ENCODE assay signal across 8 cellular contexts in genomic region chr6:36911946-36912555, GRCh38. TPM values are rescaled to one million over a fixed set of nuclear protein-coding genes. Genes with fewer than 3 reads are reported as not detected.
DNase-seq lines count a peak whose midpoint lies in the region; ATAC-seq lines count a peak whose summit lies in the region.

No MANE protein-coding gene starts in this region.

- no peaks in the 10 kb centered on the region for H3K9me3 Mint-ChIP-seq in activated T-helper 2 cell treated with anti-CD3 and anti-CD28 coated beads, Interferon-gamma antibody, Interleukin-2, Interleukin-4, amounts not matched to agents 10 μg/mL and 5 μg/mL and 100 μg/mL, durations not matched to agents 14 hours and 24 hours and 36 hours
- no peaks in the 10 kb centered on the region for H3K9me3 Mint-ChIP-seq in stimulated activated effector memory CD8-positive, alpha-beta T cell treated with anti-CD3 and anti-CD28 coated beads, Interleukin-12 subunit alpha, Interleukin-12 subunit beta, amount 100 ng/mL, for 72 hours

- peak overlapping the region; percentile 80 for H3K27ac Mint-ChIP-seq in activated T-helper 2 cell treated with anti-CD3 and anti-CD28 coated beads, Interferon-gamma antibody, Interleukin-2, Interleukin-4, amounts not matched to agents 10 μg/mL and 5 μg/mL and 100 μg/mL, durations not matched to agents 14 hours and 24 hours and 36 hours
- H3K27ac Mint-ChIP-seq in stimulated activated effector memory CD8-positive, alpha-beta T cell treated with anti-CD3 and anti-CD28 coated beads, Interleukin-12 subunit alpha, Interleukin-12 subunit beta, amount 100 ng/mL, for 72 hours, result peak overlapping the region; percentile 83

- intact Hi-C loops in activated T-helper 2 cell treated with anti-CD3 and anti-CD28 coated beads, Interferon-gamma antibody, Interleukin-2, Interleukin-4, amounts not matched to agents 10 μg/mL and 5 μg/mL and 100 μg/mL, durations not matched to agents 14 hours and 24 hours and 36 hours (cut with micrococcal nuclease), result loop anchor here (1.0 to 10.0 kb wide), 11 partner anchors 27 to 585 kb away; partner anchors contain the start of genes C6orf89, CCDC167, MTCH1 and PI16

- peaks cover 52% of the 10 kb centered on the region for H3K4me1 Mint-ChIP-seq in activated T-helper 2 cell treated with anti-CD3 and anti-CD28 coated beads, Interferon-gamma antibody, Interleukin-2, Interleukin-4, amounts not matched to agents 10 μg/mL and 5 μg/mL and 100 μg/mL, durations not matched to agents 14 hours and 24 hours and 36 hours (ENCODE audit: low read depth)
- H3K4me1 Mint-ChIP-seq in stimulated activated effector memory CD8-positive, alpha-beta T cell treated with anti-CD3 and anti-CD28 coated beads, Interleukin-12 subunit alpha, Interleukin-12 subunit beta, amount 100 ng/mL, for 72 hours, result peaks cover 48% of the 10 kb centered on the region

- DNase-seq in Kasumi-1 (lab: John Stamatoyannopoulos, UW) (peak; percentile 98 to 99), cerebellar cortex (ENCODE audit: low spot score) (no peak), A172 (ENCODE audit: low spot score) (no peak), midbrain (lab: John Stamatoyannopoulos, UW) (no peak), H4 (ENCODE audit: low spot score) (no peak)
- DNase-seq in activated T-helper 2 cell treated with anti-CD3 and anti-CD28 coated beads, Interferon-gamma antibody, Interleukin-2, Interleukin-4, amounts not matched to agents 10 μg/mL and 5 μg/mL and 100 μg/mL, durations not matched to agents 14 hours and 24 hours and 36 hours (ENCODE audit: low spot score), result no peak
- no peak for DNase-seq in stimulated activated effector memory CD8-positive, alpha-beta T cell treated with anti-CD3 and anti-CD28 coated beads, Interleukin-12 subunit alpha, Interleukin-12 subunit beta, amount 100 ng/mL, for 72 hours (ENCODE audit: low spot score in 2 of 2)

- peak; percentile 8 for ATAC-seq in GM21423 (IDR thresholded peaks at IDR 0.05; ENCODE audit: unreplicated experiment)
- peak; percentile 58 for ATAC-seq in stimulated activated effector memory CD8-positive, alpha-beta T cell treated with anti-CD3 and anti-CD28 coated beads, Interleukin-12 subunit alpha, Interleukin-12 subunit beta, amount 100 ng/mL, for 72 hours

- H3K27me3 Mint-ChIP-seq in activated T-helper 2 cell treated with anti-CD3 and anti-CD28 coated beads, Interferon-gamma antibody, Interleukin-2, Interleukin-4, amounts not matched to agents 10 μg/mL and 5 μg/mL and 100 μg/mL, durations not matched to agents 14 hours and 24 hours and 36 hours (ENCODE audit: low read depth), result no peaks in the 10 kb centered on the region

- H3K36me3 Mint-ChIP-seq in activated T-helper 2 cell treated with anti-CD3 and anti-CD28 coated beads, Interferon-gamma antibody, Interleukin-2, Interleukin-4, amounts not matched to agents 10 μg/mL and 5 μg/mL and 100 μg/mL, durations not matched to agents 14 hours and 24 hours and 36 hours (ENCODE audit: low read depth), result peaks cover 63% of the 10 kb centered on the region
- H3K36me3 Mint-ChIP-seq in stimulated activated effector memory CD8-positive, alpha-beta T cell treated with anti-CD3 and anti-CD28 coated beads, Interleukin-12 subunit alpha, Interleukin-12 subunit beta, amount 100 ng/mL, for 72 hours, result peaks cover 76% of the 10 kb centered on the region

- peak overlapping the region; percentile 71 for H3K4me3 Mint-ChIP-seq in activated T-helper 2 cell treated with anti-CD3 and anti-CD28 coated beads, Interferon-gamma antibody, Interleukin-2, Interleukin-4, amounts not matched to agents 10 μg/mL and 5 μg/mL and 100 μg/mL, durations not matched to agents 14 hours and 24 hours and 36 hours (ENCODE audit: low read depth)
- H3K4me3 Mint-ChIP-seq in stimulated activated effector memory CD8-positive, alpha-beta T cell treated with anti-CD3 and anti-CD28 coated beads, Interleukin-12 subunit alpha, Interleukin-12 subunit beta, amount 100 ng/mL, for 72 hours, result peak overlapping the region; percentile 71

RNA-seq across cellular contexts. Expression of gene C6orf89, which starts 26.3 kb away (rescaled TPM):
- total RNA-seq in activated T-helper 2 cell treated with anti-CD3 and anti-CD28 coated beads, Interferon-gamma antibody, Interleukin-2, Interleukin-4, amounts not matched to agents 10 μg/mL and 5 μg/mL and 100 μg/mL, durations not matched to agents 14 hours and 24 hours and 36 hours, result 28.4 and 29.9 TPM in 2 replicates
- total RNA-seq in A172 (2014; rRNA removed; shearing (Covaris generic)), result 36.8 TPM in 2 replicates
- total RNA-seq in H4 (2014; rRNA removed; shearing (Covaris generic)), result 34.2 and 39.6 TPM in 2 replicates

RNA-seq across cellular contexts. Expression of gene PPIL1, which starts 37.4 kb away (rescaled TPM):
- total RNA-seq in activated T-helper 2 cell treated with anti-CD3 and anti-CD28 coated beads, Interferon-gamma antibody, Interleukin-2, Interleukin-4, amounts not matched to agents 10 μg/mL and 5 μg/mL and 100 μg/mL, durations not matched to agents 14 hours and 24 hours and 36 hours, result 52.4 and 54.8 TPM in 2 replicates
- 64.3 and 71.7 TPM in 2 replicates for total RNA-seq in A172 (2014; rRNA removed; shearing (Covaris generic))
- 76.8 and 78.3 TPM in 2 replicates for total RNA-seq in H4 (2014; rRNA removed; shearing (Covaris generic))

RNA-seq across cellular contexts. Expression of gene PI16, which starts 42.5 kb away (rescaled TPM):
- total RNA-seq in activated T-helper 2 cell treated with anti-CD3 and anti-CD28 coated beads, Interferon-gamma antibody, Interleukin-2, Interleukin-4, amounts not matched to agents 10 μg/mL and 5 μg/mL and 100 μg/mL, durations not matched to agents 14 hours and 24 hours and 36 hours, result not detected in 2 replicates
- 0.74 TPM in 1 of 2 replicates, not detected in the other for total RNA-seq in A172 (2014; rRNA removed; shearing (Covaris generic))
- total RNA-seq in H4 (2014; rRNA removed; shearing (Covaris generic)), result not detected in 2 replicates

Comparison
In these comparisons a context has a peak if more than half of its experiments do, and no peak if none do; other contexts are left out.
1. DNase-seq: peak in Kasumi-1 (2 of 2); none in activated T-helper 2 cell treated with anti-CD3 and anti-CD28 coated beads, Interferon-gamma antibody, Interleukin-2, Interleukin-4, amounts not matched to agents 10 μg/mL and 5 μg/mL and 100 μg/mL, durations not matched to agents 14 hours and 24 hours and 36 hours (single experiment), stimulated activated effector memory CD8-positive, alpha-beta T cell treated with anti-CD3 and anti-CD28 coated beads, Interleukin-12 subunit alpha, Interleukin-12 subunit beta, amount 100 ng/mL, for 72 hours (0 of 2), cerebellar cortex (single experiment), A172 (single experiment), midbrain (single experiment) and H4 (single experiment).